11 cellular contexts compared by ENCODE assay signal in genomic region chr14:95620659-95621059, GRCh38.
DNase-seq lines count a peak whose midpoint lies in the region; ATAC-seq, FAIRE-seq and TF ChIP-seq lines count a peak whose summit lies in the region.
"Had no signal": no experiment of that assay in that cellular context is flagged by ENCODE, and none has a peak within 500 bp of the region (broad histone marks: within the 10 kb centered on the region; RNA-seq: fewer than 3 reads in every experiment).

No MANE protein-coding gene starts in this region.

- H3K4me3 ChIP-seq in trophoblast cell (ENCODE audit: low read depth, low read length): no peak overlapping the region
- H3K4me3 ChIP-seq: transverse colon had no signal

- ATAC-seq in HG03439 (IDR thresholded peaks at IDR 0.05; ENCODE audit: unreplicated experiment): no peak

- no peaks in the 10 kb centered on the region for H3K9me3 ChIP-seq in trophoblast cell (ENCODE audit: insufficient read depth, low read depth, low read length)
- H3K9me3 ChIP-seq: transverse colon had no signal

- H3K27ac ChIP-seq in VCaP (0 out of 2 replicates have a peak overlapping the region, but pooled peaks have one; percentile 21), trophoblast cell (ENCODE audit: low read depth, low read length) (no peak overlapping the region)
- H3K27ac ChIP-seq: transverse colon had no signal

- peak; percentile 8 for DNase-seq in activated naive CD4-positive, alpha-beta T cell treated with Interleukin-2 at 50 U/mL for 16 hours
- no peak for DNase-seq in activated naive CD4-positive, alpha-beta T cell treated with anti-CD3 and anti-CD28 coated beads, Interleukin-2, amount 50 U/mL, for 16 hours
- DNase-seq in NCI-H1092 (lab: John Stamatoyannopoulos, UW) (peak; percentile 13), trophoblast cell (no peak), HTR-8/SVneo (ENCODE audit: insufficient read length, low spot score) (no peak), kidney glomerular epithelial cell (lab: John Stamatoyannopoulos, UW) (no peak)
- DNase-seq: mammary epithelial cell, transverse colon had no signal

- no peaks in the 10 kb centered on the region for H3K27me3 ChIP-seq in trophoblast cell (ENCODE audit: insufficient read depth, low read length)

- no peak for FAIRE-seq in HTR-8/SVneo (lab: Jason Lieb, UNC)
- FAIRE-seq: TTC549 had no signal

- no CpG with 5 or more reads among the region's 16 CpGs for WGBS in trophoblast cell (ENCODE audit: extremely low coverage, insufficient coverage, insufficient read length)

- peaks cover 0 to 2% of the 10 kb centered on the region in 2 experiments for H3K4me1 ChIP-seq in trophoblast cell (ENCODE audit: control insufficient read depth in 1 of 2, insufficient read depth in 2 of 2, low read length in 2 of 2)
- H3K4me1 ChIP-seq: transverse colon had no signal

- H3K79me1 ChIP-seq in trophoblast cell (ENCODE audit: low read length): peaks cover 4% of the 10 kb centered on the region

- no peak overlapping the region for H4K12ac ChIP-seq in trophoblast cell (ENCODE audit: low read depth, low read length)

- no peak overlapping the region for H3K9ac ChIP-seq in trophoblast cell (ENCODE audit: low read length)

- no peak overlapping the region for H3K4ac ChIP-seq in trophoblast cell (ENCODE audit: low read depth, low read length)

- H3K36me3 ChIP-seq in trophoblast cell (ENCODE audit: control insufficient read depth in 1 of 2, insufficient read depth in 2 of 2, low read length in 2 of 2): no peaks in the 10 kb centered on the region
- H3K36me3 ChIP-seq: transverse colon had no signal

- H2BK120ac ChIP-seq in trophoblast cell (ENCODE audit: insufficient read depth, low read length, poor library complexity): no peak overlapping the region

- no peak overlapping the region for H2BK5ac ChIP-seq in trophoblast cell (ENCODE audit: low read depth, low read length, poor library complexity)

- TF ChIP-seq CTCF in VCaP (conservative IDR thresholded peaks at IDR 0.05): no peak

- no peak overlapping the region for H3K4me2 ChIP-seq in trophoblast cell (ENCODE audit: low read length)

- no peak overlapping the region for H3K18ac ChIP-seq in trophoblast cell (ENCODE audit: low read length)

- no peak overlapping the region for H3K14ac ChIP-seq in trophoblast cell (ENCODE audit: low read length)

- no peak overlapping the region for H4K8ac ChIP-seq in trophoblast cell (ENCODE audit: low read depth, low read length)

- H3K79me2 ChIP-seq in trophoblast cell (ENCODE audit: control insufficient read depth, insufficient read depth, low read length, poor library complexity): no peaks in the 10 kb centered on the region

- H2BK12ac ChIP-seq in trophoblast cell (ENCODE audit: low read length): no peak overlapping the region

- H4K91ac ChIP-seq in trophoblast cell (ENCODE audit: low read depth, low read length): no peak overlapping the region

- H2AK5ac ChIP-seq in trophoblast cell (ENCODE audit: low read length): peak overlapping the region; percentile 64

- no peak overlapping the region for H2AFZ ChIP-seq in trophoblast cell (ENCODE audit: insufficient read depth, low read length, poor library complexity)

- H3K23ac ChIP-seq in trophoblast cell (ENCODE audit: low read length): no peak overlapping the region

Comparison
In these comparisons a context has a peak if more than half of its experiments do, and no peak if none do; other contexts are left out.
1. DNase-seq: peak in activated naive CD4-positive, alpha-beta T cell treated with Interleukin-2 at 50 U/mL for 16 hours (single experiment) and NCI-H1092 (single experiment); none in activated naive CD4-positive, alpha-beta T cell treated with anti-CD3 and anti-CD28 coated beads, Interleukin-2, amount 50 U/mL, for 16 hours (single experiment), trophoblast cell (0 of 2), HTR-8/SVneo (single experiment) and kidney glomerular epithelial cell (single experiment).